Comparison of ENCODE assay signal across 6 cellular contexts in genomic region chr7:144194453-144194852, GRCh38. TPM values are rescaled to one million over a fixed set of nuclear protein-coding genes. Genes with fewer than 3 reads are reported as not detected.
"Had no signal": no experiment of that assay in that cellular context is flagged by ENCODE, and none has a peak within 500 bp of the region (broad histone marks: within the 10 kb centered on the region; RNA-seq: fewer than 3 reads in every experiment).

No MANE protein-coding gene starts in this region.

RNA-seq across cellular contexts. Expression of gene ARHGEF35, which starts 1.2 kb away (rescaled TPM):
- total RNA-seq: HFFc6 had no signal
- polyA plus RNA-seq: HepG2 had no signal

RNA-seq across cellular contexts. Expression of gene CTAGE4, which starts 11.2 kb away (rescaled TPM):
- total RNA-seq: HepG2, HFFc6 had no signal
- polyA plus RNA-seq: HepG2, IgD-negative memory B cell had no signal

RNA-seq across cellular contexts. Expression of gene OR2A42, which starts 45.0 kb away (rescaled TPM):
- total RNA-seq: H1, H9, HepG2, HFFc6, HT1080 had no signal
- polyA plus RNA-seq: H1, HepG2, IgD-negative memory B cell had no signal
